ENCODE assay signal across 8 cellular contexts in the genomic region with DNA sequence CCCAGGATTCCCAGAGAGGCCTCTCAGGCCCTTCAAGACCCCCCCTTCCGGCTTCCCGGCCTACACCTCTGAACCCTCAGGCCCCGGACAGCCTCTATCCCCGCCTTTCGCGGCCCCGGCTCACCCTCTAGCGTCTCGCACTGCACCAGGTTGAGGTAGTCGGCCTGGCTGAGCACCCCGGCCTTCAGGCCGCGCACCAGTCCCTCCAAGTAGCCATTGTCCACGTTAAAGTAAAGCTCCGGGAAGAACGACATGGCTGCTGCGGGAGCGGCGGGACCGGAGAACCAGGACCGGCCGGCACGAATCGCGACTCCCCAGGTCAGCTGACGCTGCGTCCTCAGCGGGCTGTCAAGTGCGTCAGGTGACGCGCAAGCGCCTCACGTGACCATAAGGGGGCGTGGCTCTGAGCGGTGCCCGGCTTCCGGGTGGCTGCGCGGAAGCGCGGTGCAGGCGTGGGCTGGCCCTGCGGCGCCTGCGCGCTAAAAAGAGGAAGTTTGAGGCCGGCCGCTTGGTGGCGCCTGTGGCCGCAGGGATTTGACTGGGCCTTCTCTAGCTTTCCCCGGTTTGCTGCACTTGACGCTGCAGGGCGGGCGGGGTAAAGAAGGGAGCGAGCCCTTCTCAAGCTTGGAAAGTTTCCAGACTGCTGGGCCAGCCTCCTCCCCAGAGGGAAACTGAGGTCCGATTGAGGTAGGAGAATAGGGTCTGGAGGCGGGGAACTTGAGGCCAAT. TPM values are rescaled to one million over a fixed set of nuclear protein-coding genes. Genes with fewer than 3 reads are reported as not detected.
A peak's percentile ranks its signal among the peaks of the same experiment; 100 is the strongest.
DNase-seq lines count a peak whose midpoint lies in the region; ATAC-seq lines count a peak whose summit lies in the region.

A gene (minus strand): TSS at position 325 of the 728 bp plus-strand sequence. CDS start 71 bp downstream, at position 254.

- H3K4me3 ChIP-seq in endocrine pancreas (ENCODE audit: control insufficient read depth, insufficient read depth, low read length) (peak within 1 kb of the TSS; percentile 87), mesendoderm (ENCODE audit: low read length) (peak within 1 kb of the TSS; percentile 73)

- no peaks in the 10 kb centered on the region for H3K27me3 Mint-ChIP-seq in activated CD8-positive, alpha-beta memory T cell treated with anti-CD3 and anti-CD28 coated beads, Interleukin-2, amount 10 ng/mL, durations not matched to agents 7 days and 5 days

- peak within 1 kb of the TSS; percentile 99 for H3K27ac Mint-ChIP-seq in activated CD8-positive, alpha-beta memory T cell treated with anti-CD3 and anti-CD28 coated beads, Interleukin-2, amount 10 ng/mL, durations not matched to agents 7 days and 5 days

- H3K27me3 ChIP-seq in endocrine pancreas (ENCODE audit: control insufficient read depth, insufficient read depth, low read length) = no peaks in the 10 kb centered on the region
- H3K27me3 ChIP-seq in mesendoderm (ENCODE audit: insufficient read depth, low read length, poor library complexity) = no peaks in the 10 kb centered on the region

- peak; percentile 93 for ATAC-seq in GM21381 (IDR thresholded peaks at IDR 0.05; ENCODE audit: unreplicated experiment)
- ATAC-seq in activated CD8-positive, alpha-beta memory T cell treated with anti-CD3 and anti-CD28 coated beads, Interleukin-2, amount 10 ng/mL, durations not matched to agents 7 days and 5 days = peak; percentile 88

- peak within 1 kb of the TSS; percentile 100 for H3K9ac ChIP-seq in endocrine pancreas (ENCODE audit: control insufficient read depth, insufficient read depth, low read length)
- H3K9ac ChIP-seq in mesendoderm (ENCODE audit: low read length) = peak within 1 kb of the TSS; percentile 80

- CTCF ChIA-PET in activated CD8-positive, alpha-beta memory T cell treated with anti-CD3 and anti-CD28 coated beads, Interleukin-2, amount 10 ng/mL, durations not matched to agents 7 days and 5 days (lab: Charles Lee) = interaction anchor here (0.7 to 30.1 kb wide), 32 partner anchors 9 to 510 kb away, joined by 3 to 732 read pairs (median 4); a partner anchor contains a TSS

- no peak within 1 kb of the TSS for H3K18ac ChIP-seq in mesendoderm (ENCODE audit: low read length)

- no peak within 1 kb of the TSS for H4K8ac ChIP-seq in mesendoderm (ENCODE audit: low read depth, low read length)

- H3K4me2 ChIP-seq in mesendoderm (ENCODE audit: low read length) = peak within 1 kb of the TSS; percentile 98

- H3K9me3 ChIP-seq in endocrine pancreas (ENCODE audit: control insufficient read depth, low read length) = no peaks in the 10 kb centered on the region

- H2BK5ac ChIP-seq in mesendoderm (ENCODE audit: low read length) = no peak within 1 kb of the TSS

- peaks cover 10% of the 10 kb centered on the region for H3K4me1 ChIP-seq in endocrine pancreas (ENCODE audit: control insufficient read depth, insufficient read depth, low read length)
- H3K4me1 ChIP-seq in mesendoderm (ENCODE audit: control insufficient read depth, low read depth, low read length) = no peaks in the 10 kb centered on the region

- H3K4me1 Mint-ChIP-seq in activated CD8-positive, alpha-beta memory T cell treated with anti-CD3 and anti-CD28 coated beads, Interleukin-2, amount 10 ng/mL, durations not matched to agents 7 days and 5 days = peaks cover 31% of the 10 kb centered on the region

- H3K79me2 ChIP-seq in mesendoderm (ENCODE audit: control insufficient read depth, insufficient read depth, low read length) = peaks cover 4% of the 10 kb centered on the region

- no peak within 1 kb of the TSS for H3K23ac ChIP-seq in mesendoderm (ENCODE audit: low read length)

- DNase-seq in Caki2 (ENCODE audit: low read depth) = peak; percentile 97
- peak in 75 of 76 experiments; percentile 30 to 99 (median 97) for DNase-seq in HUDEP-2 (lab: John Stamatoyannopoulos, UW; ENCODE audit: unreplicated experiment in 76 of 76)
- peak; percentile 97 for DNase-seq in NOMO-1 treated with dmso at 0.1 percent for 144 hours (lab: John Stamatoyannopoulos, UW; ENCODE audit: unreplicated experiment)
- DNase-seq in activated CD8-positive, alpha-beta memory T cell treated with anti-CD3 and anti-CD28 coated beads, Interleukin-2, amount 10 ng/mL, durations not matched to agents 7 days and 5 days = peak; percentile 99
- peak; percentile 98 for DNase-seq in mesendoderm
- peak; percentile 98 for DNase-seq in stimulated activated CD8-positive, alpha-beta memory T cell treated with anti-CD3 and anti-CD28 coated beads, Interleukin-15, amount 100 ng/mL, for 1 hour (ENCODE audit: low read depth)

- no CpG with 5 or more reads among the region's 57 CpGs for WGBS in mesendoderm (ENCODE audit: extremely low coverage, insufficient coverage, low lambda C conversion rate)

- no peaks in the 10 kb centered on the region for H3K9me3 Mint-ChIP-seq in activated CD8-positive, alpha-beta memory T cell treated with anti-CD3 and anti-CD28 coated beads, Interleukin-2, amount 10 ng/mL, durations not matched to agents 7 days and 5 days (ENCODE audit: low read depth)

- in situ Hi-C loops in Caki2 (cut with HindIII; ENCODE audit: low pct_unique_long_range_greater_than_20kb, low sequenced_read_pairs) = no loop called here

- no peak within 1 kb of the TSS for H3K27ac ChIP-seq in mesendoderm (ENCODE audit: low read depth, low read length)

- H2BK120ac ChIP-seq in mesendoderm (ENCODE audit: low read depth, low read length) = no peak within 1 kb of the TSS

- H2BK15ac ChIP-seq in mesendoderm (replicated peaks; ENCODE audit: low read depth) = no peak within 1 kb of the TSS

- no peaks in the 10 kb centered on the region for H3K36me3 ChIP-seq in endocrine pancreas (ENCODE audit: control insufficient read depth, insufficient read depth, low read length)
- no peaks in the 10 kb centered on the region for H3K36me3 ChIP-seq in mesendoderm (ENCODE audit: control insufficient read depth, insufficient read depth, low read length)

- H3K4me3 Mint-ChIP-seq in activated CD8-positive, alpha-beta memory T cell treated with anti-CD3 and anti-CD28 coated beads, Interleukin-2, amount 10 ng/mL, durations not matched to agents 7 days and 5 days = peak within 1 kb of the TSS; percentile 99

- peaks cover 5% of the 10 kb centered on the region for H3K79me1 ChIP-seq in mesendoderm (ENCODE audit: low read length)

- no peak within 1 kb of the TSS for H4K5ac ChIP-seq in mesendoderm (ENCODE audit: low read length)

- peaks cover 16% of the 10 kb centered on the region for H3K36me3 Mint-ChIP-seq in activated CD8-positive, alpha-beta memory T cell treated with anti-CD3 and anti-CD28 coated beads, Interleukin-2, amount 10 ng/mL, durations not matched to agents 7 days and 5 days

- H3K4ac ChIP-seq in mesendoderm (ENCODE audit: low read depth, low read length) = no peak within 1 kb of the TSS

- H3K56ac ChIP-seq in mesendoderm (ENCODE audit: low read length) = peak within 1 kb of the TSS; percentile 89

- no peak within 1 kb of the TSS for H2AK5ac ChIP-seq in mesendoderm (ENCODE audit: low read length)

RNA-seq across cellular contexts. Expression of the gene that starts here (rescaled TPM):
- 39.7 and 71.5 TPM in 2 replicates for total RNA-seq in Caki2 (2014; rRNA removed; shearing (Covaris generic); ENCODE audit: low replicate concordance)
- 10 to 100 TPM; 42.1 to 58.3 TPM for total RNA-seq in activated CD8-positive, alpha-beta memory T cell treated with anti-CD3 and anti-CD28 coated beads, Interleukin-2, amount 10 ng/mL, durations not matched to agents 7 days and 5 days
- 37.4 TPM for polyA plus RNA-seq in mesendoderm (2013, experiment 1 of 2)
- 38.6 TPM for polyA plus RNA-seq in mesendoderm (2013, experiment 2 of 2)
